Comparison of ENCODE assay signal across 19 cellular contexts in genomic region chr12:123071401-123072304, GRCh38.
DNase-seq lines count a peak whose midpoint lies in the region; ATAC-seq and TF ChIP-seq lines count a peak whose summit lies in the region.
"Had no signal": no experiment of that assay in that cellular context is flagged by ENCODE, and none has a peak within 500 bp of the region (broad histone marks: within the 10 kb centered on the region; RNA-seq: fewer than 3 reads in every experiment).

No MANE protein-coding gene starts in this region.

- H3K27ac Mint-ChIP-seq in effector memory CD8-positive, alpha-beta T cell = peak overlapping the region; percentile 29 to 33
- H3K27ac Mint-ChIP-seq in endodermal cell = no peak overlapping the region
- H3K27ac Mint-ChIP-seq: CD4-positive, alpha-beta memory T cell had no signal

- no peak for TF ChIP-seq POLR2A in suprapubic skin (IDR thresholded peaks at IDR 0.05)

- H3K9me3 Mint-ChIP-seq in effector memory CD8-positive, alpha-beta T cell = no peaks in the 10 kb centered on the region
- no peaks in the 10 kb centered on the region for H3K9me3 Mint-ChIP-seq in endodermal cell
- H3K9me3 Mint-ChIP-seq: CD4-positive, alpha-beta memory T cell had no signal

- H3K4me3 Mint-ChIP-seq in effector memory CD8-positive, alpha-beta T cell = peak overlapping the region in 1 of 2 donors; percentile 21
- H3K4me3 Mint-ChIP-seq in endodermal cell = no peak overlapping the region
- H3K4me3 Mint-ChIP-seq: CD4-positive, alpha-beta memory T cell had no signal

- DNase-seq in NCI-H1417 treated with DMSO at 0.1 percent for 48 hours (lab: John Stamatoyannopoulos, UW) = peak; percentile 13
- DNase-seq in effector memory CD8-positive, alpha-beta T cell = no peak
- peak; percentile 59 for DNase-seq in medulla oblongata (ENCODE audit: extremely low spot score)
- peak in 1 of 2 donors; percentile 39 for DNase-seq in suprapubic skin (ENCODE audit: low spot score in 2 of 2)
- DNase-seq in endodermal cell = no peak
- DNase-seq in HK-2 (ENCODE audit: unreplicated experiment) = no peak
- no peak for DNase-seq in occipital lobe (lab: John Stamatoyannopoulos, UW)
- DNase-seq: activated CD4-positive, CD25-positive, alpha-beta regulatory T cell treated with anti-CD3 and anti-CD28 coated beads, Interleukin-2, amount 50 U/mL, for 72 hours; CD4-positive, alpha-beta memory T cell; cerebellar nuclear complex; hippocampal formation; NCI-H1048; NCI-H82; stimulated activated CD4-positive, alpha-beta T cell treated with anti-CD3 and anti-CD28 coated beads, Interleukin-1b, Interleukin-23, amount 100 ng/mL, for 48 hours; stimulated activated CD8-positive, alpha-beta memory T cell treated with anti-CD3 and anti-CD28 coated beads, Interleukin-4, amount 100 ng/mL, for 48 hours; T-helper 2 cell; upper lobe of right lung had no signal

- no peaks in the 10 kb centered on the region for H3K27me3 ChIP-seq in suprapubic skin
- no peaks in the 10 kb centered on the region for H3K27me3 ChIP-seq in endodermal cell (ENCODE audit: control insufficient read depth, insufficient read depth, low read length, poor library complexity, severe bottlenecking)
- H3K27me3 ChIP-seq: upper lobe of right lung had no signal

- no peak overlapping the region for H3K9ac ChIP-seq in endodermal cell (ENCODE audit: extremely low read depth, low read length, poor library complexity, severe bottlenecking)
- H3K9ac ChIP-seq: parathyroid adenoma had no signal

- TF ChIP-seq CTCF in suprapubic skin (IDR thresholded peaks at IDR 0.05) (no peak), endodermal cell (conservative IDR thresholded peaks at IDR 0.05) (no peak)

- ATAC-seq in effector memory CD8-positive, alpha-beta T cell (replicated peaks) = no peak
- ATAC-seq: upper lobe of right lung had no signal

- H3K4me3 ChIP-seq in suprapubic skin = no peak overlapping the region
- H3K4me3 ChIP-seq in endodermal cell (ENCODE audit: low read length) = no peak overlapping the region
- H3K4me3 ChIP-seq: lung, upper lobe of right lung had no signal

- 52% methylated on average over 12 of the region's 18 CpGs for WGBS in suprapubic skin
- 90 to 92% methylated on average over 17 to 18 of the region's 18 CpGs for WGBS in endodermal cell (ENCODE audit: insufficient coverage in 1 of 2, insufficient read length in 1 of 2), 2 experiments

- H3K36me3 Mint-ChIP-seq in effector memory CD8-positive, alpha-beta T cell (ENCODE audit: insufficient read depth) = peaks cover 5% of the 10 kb centered on the region
- H3K36me3 Mint-ChIP-seq in endodermal cell (ENCODE audit: low read depth) = no peaks in the 10 kb centered on the region
- H3K36me3 Mint-ChIP-seq: CD4-positive, alpha-beta memory T cell had no signal

- H3K9me3 ChIP-seq in suprapubic skin (no peaks in the 10 kb centered on the region), endodermal cell (ENCODE audit: control insufficient read depth, low read length) (no peaks in the 10 kb centered on the region)
- H3K9me3 ChIP-seq: upper lobe of right lung had no signal

- H3K36me3 ChIP-seq in suprapubic skin (no peaks in the 10 kb centered on the region), endodermal cell (ENCODE audit: control insufficient read depth, insufficient read depth, low read length) (no peaks in the 10 kb centered on the region)
- H3K36me3 ChIP-seq: upper lobe of right lung had no signal

- no peak for TF ChIP-seq EP300 in suprapubic skin (IDR thresholded peaks at IDR 0.05)

- peaks cover 40 to 45% of the 10 kb centered on the region in 2 donors for H3K4me1 Mint-ChIP-seq in effector memory CD8-positive, alpha-beta T cell (ENCODE audit: low read depth in 2 of 2)
- peaks cover 23% of the 10 kb centered on the region for H3K4me1 Mint-ChIP-seq in endodermal cell

- peak overlapping the region; percentile 11 for H3K27ac ChIP-seq in suprapubic skin
- H3K27ac ChIP-seq in endodermal cell (ENCODE audit: low read depth, low read length) = no peak overlapping the region
- H3K27ac ChIP-seq: parathyroid adenoma, upper lobe of right lung had no signal

- no peaks in the 10 kb centered on the region for H3K27me3 Mint-ChIP-seq in effector memory CD8-positive, alpha-beta T cell
- H3K27me3 Mint-ChIP-seq in endodermal cell (ENCODE audit: insufficient read depth) = no peaks in the 10 kb centered on the region
- H3K27me3 Mint-ChIP-seq: CD4-positive, alpha-beta memory T cell had no signal

- H3K4me1 ChIP-seq in suprapubic skin (peaks cover 56% of the 10 kb centered on the region), endodermal cell (ENCODE audit: control insufficient read depth, insufficient read depth, low read length) (peaks cover 8% of the 10 kb centered on the region)

Comparison
In these comparisons a context has a peak if more than half of its experiments do, and no peak if none do; other contexts are left out.
1. DNase-seq: peak in NCI-H1417 treated with DMSO at 0.1 percent for 48 hours (single experiment) and medulla oblongata (single experiment); none in effector memory CD8-positive, alpha-beta T cell (0 of 3), endodermal cell (single experiment), HK-2 (single experiment) and occipital lobe (single experiment).